In the genomic region with DNA sequence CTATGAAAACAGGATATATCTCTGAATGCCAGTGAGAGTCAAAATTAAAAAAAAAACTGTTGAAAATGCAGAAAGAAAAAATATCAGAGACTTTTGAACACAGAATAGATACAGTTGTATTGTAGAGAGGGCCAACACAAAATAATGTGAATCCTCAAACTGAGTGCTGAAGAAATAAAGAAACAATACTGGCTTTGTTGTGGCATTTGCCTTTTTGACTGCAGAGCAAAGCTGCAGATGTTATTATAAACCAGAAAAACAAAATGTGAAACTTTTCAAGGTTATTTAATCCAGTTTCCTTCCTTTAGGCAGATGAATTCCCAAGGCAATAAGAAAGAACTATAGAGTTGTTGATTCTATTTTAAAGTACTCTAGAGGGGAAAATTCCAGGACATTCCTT, we compare ENCODE assay signal across 20 cellular contexts.
DNase-seq lines count a peak whose midpoint lies in the region; ATAC-seq and TF ChIP-seq lines count a peak whose summit lies in the region.
"Had no signal": no experiment of that assay in that cellular context is flagged by ENCODE, and none has a peak within 500 bp of the region (broad histone marks: within the 10 kb centered on the region; RNA-seq: fewer than 3 reads in every experiment).

No MANE protein-coding gene starts in this region.

- TF ChIP-seq CTCF in neural progenitor cell (IDR thresholded peaks at IDR 0.05): no peak

- no peak overlapping the region for H2AFZ ChIP-seq in neural progenitor cell (replicated peaks)

- H3K4me2 ChIP-seq in neural progenitor cell: no peak overlapping the region

- H3K36me3 Mint-ChIP-seq in neural progenitor cell: peaks cover 8% of the 10 kb centered on the region
- H3K36me3 Mint-ChIP-seq: CD14-positive monocyte had no signal

- H3K9ac ChIP-seq in neural progenitor cell: no peak overlapping the region

- H3K4me1 Mint-ChIP-seq in neural progenitor cell: peaks cover 50% of the 10 kb centered on the region
- H3K4me1 Mint-ChIP-seq: CD14-positive monocyte had no signal

- H3K27ac Mint-ChIP-seq in neural progenitor cell: peak overlapping the region; percentile 53
- H3K27ac Mint-ChIP-seq: CD14-positive monocyte had no signal

- H3K27ac ChIP-seq in neural progenitor cell: peak overlapping the region; percentile 64
- H3K27ac ChIP-seq: SJCRH30 had no signal

- H3K4me3 ChIP-seq in neural progenitor cell: no peak overlapping the region
- H3K4me3 ChIP-seq: SJCRH30 had no signal

- H4K20me1 ChIP-seq in neural progenitor cell (ENCODE audit: low read depth): no peaks in the 10 kb centered on the region

- peak; percentile 41 for DNase-seq in COLO829 (ENCODE audit: low spot score)
- DNase-seq in foreskin melanocyte: peak; percentile 15
- DNase-seq in neural progenitor cell (ENCODE audit: low spot score): no peak
- DNase-seq in superior temporal gyrus (ENCODE audit: extremely low spot score): peak; percentile 71
- no peak for DNase-seq in ureter (ENCODE audit: low spot score)
- DNase-seq: 8988T, AML-193, DMS53, GDM1, IMR-90, MV-4-11, NCI-H1694 treated with DMSO at 0.1 percent for 48 hours, NCI-H2081 treated with DMSO at 0.1 percent for 48 hours, NCI-H2171 treated with DMSO at 0.1 percent for 48 hours, NCI-H524 treated with DMSO at 0.1 percent for 48 hours, OCI-M1 had no signal

- H3K79me2 ChIP-seq in neural progenitor cell (ENCODE audit: low read depth): no peaks in the 10 kb centered on the region

- H3K9me3 ChIP-seq in neural progenitor cell (ENCODE audit: low read depth): no peaks in the 10 kb centered on the region
- H3K9me3 ChIP-seq: SJCRH30 had no signal

- H3K4me3 Mint-ChIP-seq in neural progenitor cell: no peak overlapping the region
- H3K4me3 Mint-ChIP-seq: CD14-positive monocyte had no signal

- no peaks in the 10 kb centered on the region for H3K27me3 ChIP-seq in neural progenitor cell
- H3K27me3 ChIP-seq: SJCRH30 had no signal

- no peaks in the 10 kb centered on the region for H3K27me3 Mint-ChIP-seq in neural progenitor cell (ENCODE audit: insufficient read depth, low read depth)

- H3K36me3 ChIP-seq in neural progenitor cell: no peaks in the 10 kb centered on the region
- H3K36me3 ChIP-seq: SJCRH30 had no signal

- H3F3A ChIP-seq in neural progenitor cell (ENCODE audit: low read depth): peaks cover 20% of the 10 kb centered on the region

- peaks cover 4% of the 10 kb centered on the region for H3K9me3 Mint-ChIP-seq in neural progenitor cell

- H3K4me1 ChIP-seq in neural progenitor cell: peaks cover 54% of the 10 kb centered on the region

- ATAC-seq in HG03025 (IDR thresholded peaks at IDR 0.05; ENCODE audit: low FRiP score, unreplicated experiment): no peak
- no peak for ATAC-seq in GM18502 (IDR thresholded peaks at IDR 0.05; ENCODE audit: poor library complexity, unreplicated experiment)

Comparison
In these comparisons a context has a peak if more than half of its experiments do, and no peak if none do; other contexts are left out.
1. DNase-seq: peak in COLO829 (single experiment), foreskin melanocyte (single experiment) and superior temporal gyrus (single experiment); none in neural progenitor cell (single experiment) and ureter (single experiment).